ENCODE assay signal across 16 cellular contexts in genomic region chr4:96742332-96743014, GRCh38.
DNase-seq lines count a peak whose midpoint lies in the region.
"Had no signal": no experiment of that assay in that cellular context is flagged by ENCODE, and none has a peak within 500 bp of the region (broad histone marks: within the 10 kb centered on the region; RNA-seq: fewer than 3 reads in every experiment).

No MANE protein-coding gene starts in this region.

- H3K27me3 ChIP-seq in neuronal stem cell (ENCODE audit: control insufficient read depth in 3 of 3, insufficient read depth in 3 of 3, low read depth in 1 of 3, low read length in 3 of 3), result no peaks in the 10 kb centered on the region
- H3K27me3 ChIP-seq: BLaER1 treated with 17β-estradiol and CSF1 and Interleukin-3, amounts not matched to agents 10 nM and 100 nM had no signal

- H2AK5ac ChIP-seq in neuronal stem cell (ENCODE audit: low read depth, low read length), result no peak overlapping the region

- H3K9me3 ChIP-seq in neuronal stem cell (replicated peaks in 1 of 2; ENCODE audit: control insufficient read depth in 2 of 2, insufficient read depth in 1 of 2, low read depth in 1 of 2, low read length in 2 of 2), result peaks cover 9 to 10% of the 10 kb centered on the region in 2 donors
- H3K9me3 ChIP-seq: A549 had no signal

- no peak overlapping the region for H2BK5ac ChIP-seq in neuronal stem cell (ENCODE audit: low read length)

- peak overlapping the region; percentile 71 for H3K14ac ChIP-seq in neuronal stem cell (ENCODE audit: low read length)

- H2BK12ac ChIP-seq in neuronal stem cell (ENCODE audit: low read length), result peak overlapping the region; percentile 73

- no peak overlapping the region for H2BK120ac ChIP-seq in neuronal stem cell (ENCODE audit: low read depth, low read length)

- no peak overlapping the region for H2BK15ac ChIP-seq in neuronal stem cell (ENCODE audit: low read length)

- H3K4me2 ChIP-seq in neuronal stem cell (ENCODE audit: insufficient read depth, low read length, poor library complexity, severe bottlenecking), result no peak overlapping the region
- H3K4me2 ChIP-seq: A549; BLaER1 treated with 17β-estradiol and CSF1 and Interleukin-3, amounts not matched to agents 10 nM and 100 nM had no signal

- H3K23ac ChIP-seq in neuronal stem cell (ENCODE audit: low read depth, low read length, poor library complexity), result no peak overlapping the region

- no peaks in the 10 kb centered on the region for H3K36me3 ChIP-seq in neuronal stem cell (replicated peaks in 1 of 2; ENCODE audit: control insufficient read depth in 2 of 2, insufficient read depth in 2 of 2, low read length in 2 of 2)
- H3K36me3 ChIP-seq: BLaER1 treated with 17β-estradiol and CSF1 and Interleukin-3, amounts not matched to agents 10 nM and 100 nM had no signal

- H4K91ac ChIP-seq in neuronal stem cell (ENCODE audit: low read depth, low read length, poor library complexity), result no peak overlapping the region

- H3K9ac ChIP-seq in neuronal stem cell (ENCODE audit: low read depth, low read length, poor library complexity), result no peak overlapping the region
- H3K9ac ChIP-seq: BLaER1 treated with 17β-estradiol and CSF1 and Interleukin-3, amounts not matched to agents 10 nM and 100 nM had no signal

- H3K27ac ChIP-seq in neuronal stem cell (replicated peaks; ENCODE audit: low read length), result no peak overlapping the region
- H3K27ac ChIP-seq: 22Rv1; A549; BLaER1 treated with 17β-estradiol and CSF1 and Interleukin-3, amounts not matched to agents 10 nM and 100 nM; C4-2B had no signal

- no peak overlapping the region for H2AFZ ChIP-seq in neuronal stem cell (ENCODE audit: low read length)

- no peak overlapping the region for H3K4ac ChIP-seq in neuronal stem cell (ENCODE audit: low read length)

- DNase-seq in activated gamma-delta T cell (lab: John Stamatoyannopoulos, UW) (peak; percentile 4), activated gamma-delta T cell treated with Interleukin-2 at 50 U/mL for 16 hours (no peak), neuronal stem cell (ENCODE audit: low spot score) (no peak), NCI-H1694 treated with DMSO at 0.1 percent for 48 hours (lab: John Stamatoyannopoulos, UW) (no peak)
- DNase-seq in activated CD8-positive, alpha-beta memory T cell treated with anti-CD3 and anti-CD28 coated beads, Interleukin-2, amount 50 U/mL, for 4 hours, result no peak
- DNase-seq: AML-193; Caco-2; Calu3; CD4-positive, alpha-beta T cell; CD8-positive, alpha-beta T cell; DMS79 treated with DMSO at 0.1 percent for 48 hours; GF-D8 had no signal

- no peak overlapping the region for H4K8ac ChIP-seq in neuronal stem cell (ENCODE audit: low read depth, low read length)

- WGBS in neuronal stem cell (ENCODE audit: extremely low coverage in 2 of 2, insufficient read length in 2 of 2, insufficient replicate concordance in 1 of 2), 2 donors, result no CpG with 5 or more reads among the region's 24 CpGs

- no peaks in the 10 kb centered on the region for H3K79me1 ChIP-seq in neuronal stem cell (ENCODE audit: low read depth, low read length)

- peak overlapping the region; percentile 35 for H3K18ac ChIP-seq in neuronal stem cell (ENCODE audit: low read length)

- H3K4me3 ChIP-seq in neuronal stem cell (ENCODE audit: low read length in 2 of 2), result no peak overlapping the region
- H3K4me3 ChIP-seq: A549; BLaER1 treated with 17β-estradiol and CSF1 and Interleukin-3, amounts not matched to agents 10 nM and 100 nM had no signal

- no peaks in the 10 kb centered on the region for H3K4me1 ChIP-seq in neuronal stem cell (ENCODE audit: control insufficient read depth in 2 of 2, insufficient read depth in 1 of 2, low read depth in 1 of 2, low read length in 2 of 2)
- H3K4me1 ChIP-seq: A549; BLaER1 treated with 17β-estradiol and CSF1 and Interleukin-3, amounts not matched to agents 10 nM and 100 nM; Caco-2 had no signal
